In the genomic region with DNA sequence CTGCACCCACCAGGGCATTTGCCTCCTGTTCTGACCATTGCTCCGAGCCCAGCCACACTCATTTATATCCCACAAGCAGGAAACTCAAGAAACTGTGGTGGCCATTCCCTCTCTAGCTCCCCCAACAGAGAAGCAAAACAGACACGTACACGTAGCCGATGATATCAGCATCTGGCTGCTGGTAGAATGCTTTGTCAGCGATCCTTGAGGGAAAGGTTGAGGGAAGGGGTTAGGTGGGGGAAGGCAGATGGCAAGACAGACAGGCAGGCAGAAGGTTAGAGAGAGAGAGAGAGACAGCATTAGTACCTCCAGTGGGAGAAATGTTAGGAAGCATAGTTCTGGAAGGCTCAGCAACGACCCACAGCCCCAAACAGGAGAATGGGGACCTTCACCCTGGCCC, we compare ENCODE assay signal across 19 cellular contexts. TPM values are rescaled to one million over a fixed set of nuclear protein-coding genes. Genes with fewer than 3 reads are reported as not detected.
DNase-seq lines count a peak whose midpoint lies in the region; ATAC-seq, FAIRE-seq and TF ChIP-seq lines count a peak whose summit lies in the region.
"Had no signal": no experiment of that assay in that cellular context is flagged by ENCODE, and none has a peak within 500 bp of the region (broad histone marks: within the 10 kb centered on the region; RNA-seq: fewer than 3 reads in every experiment).

No MANE protein-coding gene starts in this region.

- ATAC-seq in HepG2 (no peak), right lobe of liver (no peak), GM19455 (IDR thresholded peaks at IDR 0.05; ENCODE audit: unreplicated experiment) (no peak), GM18502 (IDR thresholded peaks at IDR 0.05; ENCODE audit: poor library complexity, unreplicated experiment) (no peak), left lobe of liver (no peak)
- ATAC-seq: activated T-cell treated with anti-CD3 and anti-CD28 coated beads, Interleukin-2, amount 50 U/mL, for 72 hours had no signal

- TF ChIP-seq CTCF in HepG2 (CRISPR knock-in tag; IDR thresholded peaks at IDR 0.05) (no peak), right lobe of liver (IDR thresholded peaks at IDR 0.05) (no peak), stomach (IDR thresholded peaks at IDR 0.05) (no peak)

- no peaks in the 10 kb centered on the region for H3K27me3 ChIP-seq in HepG2 (ENCODE audit: control insufficient read depth in 1 of 2, insufficient read depth in 2 of 2, low read length in 2 of 2)
- H3K27me3 ChIP-seq in right lobe of liver: no peaks in the 10 kb centered on the region
- no peaks in the 10 kb centered on the region for H3K27me3 ChIP-seq in stomach
- H3K27me3 ChIP-seq: dorsolateral prefrontal cortex, neural progenitor cell, upper lobe of left lung had no signal

- FAIRE-seq in HepG2 (lab: Jason Lieb, UNC): no peak
- FAIRE-seq: GM19239, TTC549 had no signal

- H3K4me1 ChIP-seq in HepG2 (ENCODE audit: insufficient read depth, low read length) (no peaks in the 10 kb centered on the region), right lobe of liver (no peaks in the 10 kb centered on the region), stomach (peaks cover 0 to 14% (median 10%) of the 10 kb centered on the region in 4 donors)
- H3K4me1 ChIP-seq: neural progenitor cell had no signal

- peaks cover 2 to 6% of the 10 kb centered on the region in 2 experiments; a peak in 2 of 5 replicates for H3K36me3 ChIP-seq in HepG2 (replicated peaks in 1 of 2; ENCODE audit: control insufficient read depth in 1 of 2, insufficient read depth in 2 of 2, low read length in 2 of 2)
- peaks cover 0 to 9% (median 0%) of the 10 kb centered on the region in 4 donors for H3K36me3 ChIP-seq in right lobe of liver
- peaks cover 23 to 89% (median 78%) of the 10 kb centered on the region in 4 donors for H3K36me3 ChIP-seq in stomach
- H3K36me3 ChIP-seq: neural progenitor cell had no signal

- no peak overlapping the region for H3K9ac ChIP-seq in HepG2 (ENCODE audit: insufficient read depth, low read depth, low read length)
- H3K9ac ChIP-seq: neural progenitor cell had no signal

- no peak overlapping the region for H3K27ac ChIP-seq in HepG2 (ENCODE audit: extremely low read length, insufficient read depth, low read length)
- H3K27ac ChIP-seq in right lobe of liver: no peak overlapping the region
- H3K27ac ChIP-seq in stomach: peak overlapping the region in 1 of 5 donors; percentile 10
- H3K27ac ChIP-seq: neural progenitor cell had no signal

- H3K4me2 ChIP-seq in HepG2 (ENCODE audit: low read depth, low read length): no peak overlapping the region
- H3K4me2 ChIP-seq: neural progenitor cell had no signal

- H3K9me3 ChIP-seq in HepG2 (ENCODE audit: low read length) (no peaks in the 10 kb centered on the region), right lobe of liver (no peaks in the 10 kb centered on the region), stomach (no peaks in the 10 kb centered on the region)
- H3K9me3 ChIP-seq: upper lobe of left lung had no signal

- CTCF ChIA-PET in HepG2 (lab: Yijun Ruan, JAX; ENCODE audit: low intra/inter-chr PET ratio, low total read pairs): no interaction called here

- TF ChIP-seq RAD21 in HepG2 (CRISPR knock-in tag; IDR thresholded peaks at IDR 0.05): no peak

- no peak overlapping the region for H2AFZ ChIP-seq in HepG2 (ENCODE audit: low read length)
- H2AFZ ChIP-seq: neural progenitor cell had no signal

- intact Hi-C loops in HepG2 (cut with micrococcal nuclease; ENCODE audit: unreplicated experiment) (no loop called here), right lobe of liver (cut with DNase I) (no loop called here), stomach (cut with DNase I; ENCODE audit: low total_unique reads) (no loop called here)

- H4K20me1 ChIP-seq in HepG2 (ENCODE audit: insufficient read depth, low read length): no peaks in the 10 kb centered on the region

- TF ChIP-seq EP300 in HepG2 (IDR thresholded peaks at IDR 0.05; ENCODE audit: low read depth in 2 of 2, low read length in 2 of 2) (no peak), HepG2 (CRISPR knock-in tag; IDR thresholded peaks at IDR 0.05; ENCODE audit: borderline replicate concordance) (no peak), stomach (IDR thresholded peaks at IDR 0.05) (no peak)

- no peak for DNase-seq in HepG2 (ENCODE audit: low spot score)
- DNase-seq in right lobe of liver: no peak
- peak; percentile 69 for DNase-seq in amniotic epithelial cell (ENCODE audit: low read depth)
- DNase-seq in iris pigment epithelial cell (ENCODE audit: low read depth): peak; percentile 35
- DNase-seq in left lobe of liver (ENCODE audit: low spot score): no peak
- no peak for DNase-seq in stomach
- DNase-seq: activated CD4-positive, alpha-beta T cell treated with anti-CD3 and anti-CD28 coated beads, Interleukin-2, amount 50 U/mL, for 4 hours; activated T-cell treated with anti-CD3 and anti-CD28 coated beads, Interleukin-2, amount 50 U/mL, for 72 hours; dorsolateral prefrontal cortex; NCI-H1930; NK-92 treated with Interleukin-12 subunit alpha and Interleukin-12 subunit beta, amount 100 ng/mL, for 24 hours; SHP77 treated with DMSO at 0.1 percent for 48 hours; stimulated activated CD4-positive, alpha-beta T cell treated with anti-CD3 and anti-CD28 coated beads, Interleukin-4, amount 100 ng/mL, for 4 hours; upper lobe of left lung had no signal

- POLR2A ChIA-PET in HepG2 (lab: Yijun Ruan, JAX): no interaction called here

- TF ChIP-seq POLR2A in HepG2 (IDR thresholded peaks at IDR 0.05; ENCODE audit: insufficient read depth in 1 of 2, low read depth in 2 of 2, low read length in 2 of 2) (no peak), right lobe of liver (IDR thresholded peaks at IDR 0.05) (no peak), stomach (IDR thresholded peaks at IDR 0.05) (no peak)

- 94% methylated on average over 5 of the region's 6 CpGs for WGBS in HepG2 (ENCODE audit: low lambda C conversion rate)
- WGBS in right lobe of liver (ENCODE audit: insufficient coverage, low coverage, low lambda C conversion rate, missing lambda C conversion rate): 63% methylated on average over 5 of the region's 6 CpGs
- 71 to 81% (median 73%) methylated on average over 6 of the region's 6 CpGs for WGBS in stomach, 5 donors

- BruUV-seq in HepG2 (replicated peaks; lab: Mats Ljungman, UMichigan): no TSS peak

- H3K79me2 ChIP-seq in HepG2 (ENCODE audit: insufficient read depth, low read length): no peaks in the 10 kb centered on the region

- in situ Hi-C loops in HepG2 (cut with HindIII; ENCODE audit: extremely low pct_ligation_motif_present, low pct_unique_long_range_greater_than_20kb): no loop called here

- no peak overlapping the region for H3K4me3 ChIP-seq in HepG2 (replicated peaks in 1 of 3; ENCODE audit: insufficient read depth in 1 of 3, low read depth in 2 of 3, low read length in 3 of 3)
- no peak overlapping the region for H3K4me3 ChIP-seq in right lobe of liver
- no peak overlapping the region for H3K4me3 ChIP-seq in stomach
- H3K4me3 ChIP-seq: dorsolateral prefrontal cortex, neural progenitor cell, upper lobe of left lung had no signal

RNA-seq across cellular contexts. Expression of gene HIGD2A, which starts 7.8 kb away (rescaled TPM):
- total RNA-seq in HepG2 (2016; rRNA removed; fragmentation: Illumina TruSeq; extraction: Trizol) (89.2 and 95.7 TPM in 2 replicates), right lobe of liver (100 to 1,000 TPM in 2 of 6 experiments, 10 to 100 TPM in 4; 39.0 to 107 (median 56.5) TPM), left lobe of liver (49.2 TPM), stomach (100 to 1,000 TPM in 4 of 5 donors, 10 to 100 TPM in 1; 47.2 to 233 (median 181) TPM)
- 64.5 and 65.6 TPM in 2 replicates for total RNA-seq in HepG2 (2016; cell fraction: cytosol; rRNA removed; fragmentation: Illumina TruSeq; extraction: Trizol; ENCODE audit: low read depth)
- 87.9 and 107 TPM in 2 replicates for total RNA-seq in HepG2 (2016; cell fraction: insoluble cytoplasmic fraction; rRNA removed; fragmentation: Illumina TruSeq; extraction: Trizol)
- 112 and 135 TPM in 2 replicates for total RNA-seq in HepG2 (2016; cell fraction: membrane; rRNA removed; fragmentation: Illumina TruSeq; extraction: Trizol)
- total RNA-seq in HepG2 (2016; cell fraction: nucleus; rRNA removed; fragmentation: Illumina TruSeq; extraction: Trizol): 38.9 and 40.5 TPM in 2 replicates
- polyA plus RNA-seq in HepG2 (2011; rRNA removed) (146 TPM in 2 replicates), stomach (100 to 1,000 TPM; 207 to 248 (median 243) TPM)
- polyA plus RNA-seq in HepG2 (2011; cell fraction: cytosol; rRNA removed): 171 and 302 TPM in 2 replicates
- 77.0 and 77.1 TPM in 2 replicates for polyA plus RNA-seq in HepG2 (2011; cell fraction: nucleus; rRNA removed)
- 133 and 141 TPM in 2 replicates for polyA plus RNA-seq in HepG2 (2012)
- 151 and 159 TPM in 2 replicates for polyA plus RNA-seq in HepG2 (2016; cell fraction: cytosol; fragmentation: Illumina TruSeq; extraction: Trizol; ENCODE audit: low read depth)
- polyA plus RNA-seq in HepG2 (2016; cell fraction: insoluble cytoplasmic fraction; fragmentation: Illumina TruSeq; extraction: Trizol; ENCODE audit: low read depth): 220 and 222 TPM in 2 replicates
- polyA plus RNA-seq in HepG2 (2016; cell fraction: membrane; fragmentation: Illumina TruSeq; extraction: Trizol; ENCODE audit: low read depth): 239 and 256 TPM in 2 replicates
- 118 and 123 TPM in 2 replicates for polyA plus RNA-seq in HepG2 (2016; cell fraction: nucleus; fragmentation: Illumina TruSeq; extraction: Trizol; ENCODE audit: insufficient read depth, low read depth)
- 148 and 164 TPM in 2 replicates for polyA minus RNA-seq in HepG2 (2011; rRNA and poly(A)+ RNA removed; ENCODE audit: low replicate concordance)
- 70.4 and 91.9 TPM in 2 replicates for polyA minus RNA-seq in HepG2 (2011; cell fraction: cytosol; rRNA and poly(A)+ RNA removed)
- 33.3 and 40.7 TPM in 2 replicates for polyA minus RNA-seq in HepG2 (2011; cell fraction: nucleus; rRNA and poly(A)+ RNA removed)

RNA-seq across cellular contexts. Expression of gene NOP16, which starts 7.9 kb away (rescaled TPM):
- 48.4 and 58.4 TPM in 2 replicates for total RNA-seq in HepG2 (2016; rRNA removed; fragmentation: Illumina TruSeq; extraction: Trizol)
- total RNA-seq in HepG2 (2016; cell fraction: cytosol; rRNA removed; fragmentation: Illumina TruSeq; extraction: Trizol; ENCODE audit: low read depth): 19.8 and 25.4 TPM in 2 replicates
- 51.5 and 62.4 TPM in 2 replicates for total RNA-seq in HepG2 (2016; cell fraction: insoluble cytoplasmic fraction; rRNA removed; fragmentation: Illumina TruSeq; extraction: Trizol)
- 31.1 and 36.0 TPM in 2 replicates for total RNA-seq in HepG2 (2016; cell fraction: membrane; rRNA removed; fragmentation: Illumina TruSeq; extraction: Trizol)
- 38.3 and 50.4 TPM in 2 replicates for total RNA-seq in HepG2 (2016; cell fraction: nucleus; rRNA removed; fragmentation: Illumina TruSeq; extraction: Trizol)
- polyA plus RNA-seq in HepG2 (2011; rRNA removed): 43.3 and 45.9 TPM in 2 replicates
- 43.5 and 48.0 TPM in 2 replicates for polyA plus RNA-seq in HepG2 (2011; cell fraction: cytosol; rRNA removed)
- polyA plus RNA-seq in HepG2 (2011; cell fraction: nucleus; rRNA removed): 49.8 and 55.0 TPM in 2 replicates
- polyA plus RNA-seq in HepG2 (2012): 36.0 and 45.5 TPM in 2 replicates
- polyA plus RNA-seq in HepG2 (2016; cell fraction: cytosol; fragmentation: Illumina TruSeq; extraction: Trizol; ENCODE audit: low read depth): 20.0 and 21.6 TPM in 2 replicates
- polyA plus RNA-seq in HepG2 (2016; cell fraction: insoluble cytoplasmic fraction; fragmentation: Illumina TruSeq; extraction: Trizol; ENCODE audit: low read depth): 99.0 and 104 TPM in 2 replicates
- 29.9 and 32.3 TPM in 2 replicates for polyA plus RNA-seq in HepG2 (2016; cell fraction: membrane; fragmentation: Illumina TruSeq; extraction: Trizol; ENCODE audit: low read depth)
- polyA plus RNA-seq in HepG2 (2016; cell fraction: nucleus; fragmentation: Illumina TruSeq; extraction: Trizol; ENCODE audit: insufficient read depth, low read depth): 76.6 and 84.9 TPM in 2 replicates
- 16.4 and 48.3 TPM in 2 replicates for polyA minus RNA-seq in HepG2 (2011; rRNA and poly(A)+ RNA removed; ENCODE audit: low replicate concordance)
- 10.2 and 15.5 TPM in 2 replicates for polyA minus RNA-seq in HepG2 (2011; cell fraction: cytosol; rRNA and poly(A)+ RNA removed)
- polyA minus RNA-seq in HepG2 (2011; cell fraction: nucleus; rRNA and poly(A)+ RNA removed): 37.8 and 42.2 TPM in 2 replicates
- total RNA-seq in right lobe of liver: 10 to 100 TPM; 12.8 to 19.6 (median 17.2) TPM
- 12.0 TPM for total RNA-seq in left lobe of liver
- 10 to 100 TPM in 2 of 5 donors, 1 to 10 TPM in 2, not detected in 1; 4.3 to 55.8 (median 9.2) TPM for total RNA-seq in stomach
- polyA plus RNA-seq in stomach: 10 to 100 TPM; 30.9 to 55.5 (median 38.0) TPM

RNA-seq across cellular contexts. Expression of gene CLTB, which starts 20.0 kb away (rescaled TPM):
- total RNA-seq in HepG2 (2016; rRNA removed; fragmentation: Illumina TruSeq; extraction: Trizol) (30.7 and 33.8 TPM in 2 replicates), right lobe of liver (10 to 100 TPM; 28.6 to 73.0 (median 31.3) TPM), left lobe of liver (37.3 TPM), stomach (100 to 1,000 TPM in 4 of 5 donors, 10 to 100 TPM in 1; 81.9 to 427 (median 179) TPM)
- 29.6 and 37.0 TPM in 2 replicates for total RNA-seq in HepG2 (2016; cell fraction: cytosol; rRNA removed; fragmentation: Illumina TruSeq; extraction: Trizol; ENCODE audit: low read depth)
- total RNA-seq in HepG2 (2016; cell fraction: insoluble cytoplasmic fraction; rRNA removed; fragmentation: Illumina TruSeq; extraction: Trizol): 31.5 and 34.4 TPM in 2 replicates
- 33.2 and 41.2 TPM in 2 replicates for total RNA-seq in HepG2 (2016; cell fraction: membrane; rRNA removed; fragmentation: Illumina TruSeq; extraction: Trizol)
- total RNA-seq in HepG2 (2016; cell fraction: nucleus; rRNA removed; fragmentation: Illumina TruSeq; extraction: Trizol): 15.1 and 15.7 TPM in 2 replicates
- polyA plus RNA-seq in HepG2 (2011; rRNA removed) (23.3 and 24.8 TPM in 2 replicates), stomach (100 to 1,000 TPM; 171 to 280 (median 274) TPM)
- 27.1 and 35.6 TPM in 2 replicates for polyA plus RNA-seq in HepG2 (2011; cell fraction: cytosol; rRNA removed)
- 29.2 and 30.5 TPM in 2 replicates for polyA plus RNA-seq in HepG2 (2011; cell fraction: nucleus; rRNA removed)
- 14.8 and 24.0 TPM in 2 replicates for polyA plus RNA-seq in HepG2 (2012)
- 31.8 and 36.4 TPM in 2 replicates for polyA plus RNA-seq in HepG2 (2016; cell fraction: cytosol; fragmentation: Illumina TruSeq; extraction: Trizol; ENCODE audit: low read depth)
- 30.6 and 31.4 TPM in 2 replicates for polyA plus RNA-seq in HepG2 (2016; cell fraction: insoluble cytoplasmic fraction; fragmentation: Illumina TruSeq; extraction: Trizol; ENCODE audit: low read depth)
- polyA plus RNA-seq in HepG2 (2016; cell fraction: membrane; fragmentation: Illumina TruSeq; extraction: Trizol; ENCODE audit: low read depth): 32.7 and 36.2 TPM in 2 replicates
- polyA plus RNA-seq in HepG2 (2016; cell fraction: nucleus; fragmentation: Illumina TruSeq; extraction: Trizol; ENCODE audit: insufficient read depth, low read depth): 28.4 and 29.1 TPM in 2 replicates
- 13.8 and 44.3 TPM in 2 replicates for polyA minus RNA-seq in HepG2 (2011; rRNA and poly(A)+ RNA removed; ENCODE audit: low replicate concordance)
- 9.0 and 12.0 TPM in 2 replicates for polyA minus RNA-seq in HepG2 (2011; cell fraction: cytosol; rRNA and poly(A)+ RNA removed)
- polyA minus RNA-seq in HepG2 (2011; cell fraction: nucleus; rRNA and poly(A)+ RNA removed): 7.7 and 8.2 TPM in 2 replicates

RNA-seq across cellular contexts. Expression of gene ARL10, which starts 31.0 kb away (rescaled TPM):
- total RNA-seq in HepG2 (2016; rRNA removed; fragmentation: Illumina TruSeq; extraction: Trizol): 0.01 and 0.18 TPM in 2 replicates
- 1.1 TPM in 1 of 2 replicates, not detected in the other for total RNA-seq in HepG2 (2016; cell fraction: cytosol; rRNA removed; fragmentation: Illumina TruSeq; extraction: Trizol; ENCODE audit: low read depth)
- 0.45 TPM in 1 of 2 replicates, not detected in the other for total RNA-seq in HepG2 (2016; cell fraction: insoluble cytoplasmic fraction; rRNA removed; fragmentation: Illumina TruSeq; extraction: Trizol)
- 0.93 and 0.96 TPM in 2 replicates for total RNA-seq in HepG2 (2016; cell fraction: membrane; rRNA removed; fragmentation: Illumina TruSeq; extraction: Trizol)
- 0.53 TPM in 1 of 2 replicates, not detected in the other for total RNA-seq in HepG2 (2016; cell fraction: nucleus; rRNA removed; fragmentation: Illumina TruSeq; extraction: Trizol)
- 0.22 and 0.50 TPM in 2 replicates for polyA plus RNA-seq in HepG2 (2011; rRNA removed)
- polyA plus RNA-seq in HepG2 (2011; cell fraction: cytosol; rRNA removed): under 0.01 and 0.01 TPM in 2 replicates
- 0.02 and 0.03 TPM in 2 replicates for polyA plus RNA-seq in HepG2 (2011; cell fraction: nucleus; rRNA removed)
- 0.05 and 0.07 TPM in 2 replicates for polyA plus RNA-seq in HepG2 (2012)
- polyA plus RNA-seq in HepG2 (2016; cell fraction: cytosol; fragmentation: Illumina TruSeq; extraction: Trizol; ENCODE audit: low read depth): 0.51 and 1.6 TPM in 2 replicates
- not detected in 2 replicates for polyA plus RNA-seq in HepG2 (2016; cell fraction: insoluble cytoplasmic fraction; fragmentation: Illumina TruSeq; extraction: Trizol; ENCODE audit: low read depth)
- polyA plus RNA-seq in HepG2 (2016; cell fraction: membrane; fragmentation: Illumina TruSeq; extraction: Trizol; ENCODE audit: low read depth): 1.5 TPM in 1 of 2 replicates, not detected in the other
- 0.05 TPM in 1 of 2 replicates, not detected in the other for polyA plus RNA-seq in HepG2 (2016; cell fraction: nucleus; fragmentation: Illumina TruSeq; extraction: Trizol; ENCODE audit: insufficient read depth, low read depth)
- polyA minus RNA-seq in HepG2 (2011; rRNA and poly(A)+ RNA removed; ENCODE audit: low replicate concordance): 0.02 and 0.22 TPM in 2 replicates
- 0.79 TPM in 1 of 2 replicates, not detected in the other for polyA minus RNA-seq in HepG2 (2011; cell fraction: cytosol; rRNA and poly(A)+ RNA removed)
- polyA minus RNA-seq in HepG2 (2011; cell fraction: nucleus; rRNA and poly(A)+ RNA removed): under 0.01 TPM in 2 replicates
- total RNA-seq in right lobe of liver: 1 to 10 TPM in 5 of 6 experiments, under 1 TPM in 1; 0.93 to 2.4 (median 1.1) TPM
- total RNA-seq in left lobe of liver: 1.8 TPM
- 1 to 10 TPM; 1.2 to 9.9 (median 3.0) TPM for total RNA-seq in stomach
- polyA plus RNA-seq in stomach: 1 to 10 TPM in 2 of 3 donors, under 1 TPM in 1; 0.31 to 3.5 (median 1.4) TPM

RNA-seq across cellular contexts. Expression of gene KIAA1191, which starts 34.8 kb away (rescaled TPM):
- total RNA-seq in HepG2 (2016; rRNA removed; fragmentation: Illumina TruSeq; extraction: Trizol) (63.6 and 81.6 TPM in 2 replicates), right lobe of liver (10 to 100 TPM; 49.7 to 65.0 (median 57.6) TPM), left lobe of liver (51.9 TPM), stomach (100 to 1,000 TPM in 2 of 5 donors, 10 to 100 TPM in 2, 1 to 10 TPM in 1; 6.1 to 398 (median 83.0) TPM)
- 31.6 and 37.8 TPM in 2 replicates for total RNA-seq in HepG2 (2016; cell fraction: cytosol; rRNA removed; fragmentation: Illumina TruSeq; extraction: Trizol; ENCODE audit: low read depth)
- total RNA-seq in HepG2 (2016; cell fraction: insoluble cytoplasmic fraction; rRNA removed; fragmentation: Illumina TruSeq; extraction: Trizol): 65.9 and 72.9 TPM in 2 replicates
- total RNA-seq in HepG2 (2016; cell fraction: membrane; rRNA removed; fragmentation: Illumina TruSeq; extraction: Trizol): 115 and 123 TPM in 2 replicates
- total RNA-seq in HepG2 (2016; cell fraction: nucleus; rRNA removed; fragmentation: Illumina TruSeq; extraction: Trizol): 36.2 and 40.9 TPM in 2 replicates
- polyA plus RNA-seq in HepG2 (2011; rRNA removed) (103 and 115 TPM in 2 replicates), stomach (100 to 1,000 TPM in 1 of 3 donors, 10 to 100 TPM in 2; 51.4 to 107 (median 89.2) TPM)
- 101 and 112 TPM in 2 replicates for polyA plus RNA-seq in HepG2 (2011; cell fraction: cytosol; rRNA removed)
- 49.0 and 59.8 TPM in 2 replicates for polyA plus RNA-seq in HepG2 (2011; cell fraction: nucleus; rRNA removed)
- 74.1 and 79.3 TPM in 2 replicates for polyA plus RNA-seq in HepG2 (2012)
- polyA plus RNA-seq in HepG2 (2016; cell fraction: cytosol; fragmentation: Illumina TruSeq; extraction: Trizol; ENCODE audit: low read depth): 37.9 and 44.6 TPM in 2 replicates
- 95.8 and 106 TPM in 2 replicates for polyA plus RNA-seq in HepG2 (2016; cell fraction: insoluble cytoplasmic fraction; fragmentation: Illumina TruSeq; extraction: Trizol; ENCODE audit: low read depth)
- polyA plus RNA-seq in HepG2 (2016; cell fraction: membrane; fragmentation: Illumina TruSeq; extraction: Trizol; ENCODE audit: low read depth): 126 and 130 TPM in 2 replicates
- 74.2 and 82.1 TPM in 2 replicates for polyA plus RNA-seq in HepG2 (2016; cell fraction: nucleus; fragmentation: Illumina TruSeq; extraction: Trizol; ENCODE audit: insufficient read depth, low read depth)
- 90.9 and 162 TPM in 2 replicates for polyA minus RNA-seq in HepG2 (2011; rRNA and poly(A)+ RNA removed; ENCODE audit: low replicate concordance)
- 54.6 and 59.7 TPM in 2 replicates for polyA minus RNA-seq in HepG2 (2011; cell fraction: cytosol; rRNA and poly(A)+ RNA removed)
- 37.3 and 54.8 TPM in 2 replicates for polyA minus RNA-seq in HepG2 (2011; cell fraction: nucleus; rRNA and poly(A)+ RNA removed)

Comparison
In these comparisons a context has a peak if more than half of its experiments do, and no peak if none do; other contexts are left out.
1. DNase-seq: peak in amniotic epithelial cell (single experiment) and iris pigment epithelial cell (single experiment); none in HepG2 (single experiment), right lobe of liver (0 of 3), left lobe of liver (single experiment) and stomach (single experiment).